Comparison of ENCODE assay signal across 19 cellular contexts in the genomic region with DNA sequence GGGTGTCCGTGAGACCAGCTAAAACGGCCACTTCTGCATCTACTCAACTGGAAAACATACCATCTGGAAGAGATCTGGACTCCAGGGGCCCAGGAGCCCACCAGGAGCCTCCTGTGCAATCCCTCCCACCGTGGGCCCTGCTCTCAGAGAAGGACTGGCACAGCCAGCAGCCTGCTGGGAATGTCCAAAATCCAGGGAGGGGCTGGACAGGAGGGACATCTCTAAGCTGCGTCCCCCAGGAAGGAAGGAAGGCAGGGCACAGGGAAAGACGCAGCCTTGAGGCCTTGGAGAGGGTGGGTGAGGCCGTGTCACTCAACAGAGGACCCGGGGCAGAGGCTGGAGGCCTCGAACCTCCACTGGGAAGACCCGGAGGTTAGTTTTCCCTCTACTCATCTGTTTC.
"Had no signal": no experiment of that assay in that cellular context is flagged by ENCODE, and none has a peak within 500 bp of the region (broad histone marks: within the 10 kb centered on the region; RNA-seq: fewer than 3 reads in every experiment).

No MANE protein-coding gene starts in this region.

- ATAC-seq: effector memory CD8-positive, alpha-beta T cell; foreskin keratinocyte; left lobe of liver; natural killer cell treated with Interleukin-12 subunit alpha and Interleukin-12 subunit beta and Interleukin-15 and Interleukin-18, amount 100 ng/mL, for 72 hours; stimulated activated naive B cell treated with anti-CD40 and anti-IgM and Interleukin-4, amounts not matched to agents 10 μg/mL and 1 μg/mL and 100 μg/mL, for 72 hours; stimulated activated naive CD8-positive, alpha-beta T cell treated with anti-CD3 and anti-CD28 coated beads, Interleukin-15, amount 100 ng/mL, for 72 hours had no signal

- H3K27ac ChIP-seq: esophagus squamous epithelium, foreskin keratinocyte, hepatocyte, lower lobe of right lung, psoas muscle, sigmoid colon, skin epidermis, upper lobe of right lung had no signal

- H3K36me3 ChIP-seq: esophagus squamous epithelium, lower lobe of right lung, sigmoid colon, tibial nerve, upper lobe of right lung had no signal

- DNase-seq: effector memory CD8-positive, alpha-beta T cell; esophagus squamous epithelium; foreskin keratinocyte; lower lobe of right lung; retina; sigmoid colon; stimulated activated CD4-positive, alpha-beta T cell treated with anti-CD3 and anti-CD28 coated beads, Interleukin-2, amount 100 ng/mL, for 24 hours; stimulated activated CD4-positive, alpha-beta T cell treated with anti-CD3 and anti-CD28 coated beads, Interleukin-4, amount 100 ng/mL, for 4 hours; stimulated activated naive B cell treated with anti-CD40 and anti-IgM and Interleukin-4, amounts not matched to agents 10 μg/mL and 1 μg/mL and 100 μg/mL, for 72 hours; stimulated activated naive CD8-positive, alpha-beta T cell treated with anti-CD3 and anti-CD28 coated beads, Interleukin-15, amount 100 ng/mL, for 72 hours; upper lobe of right lung had no signal

- H3K4me3 ChIP-seq: esophagus squamous epithelium, hepatocyte, lower lobe of right lung, psoas muscle, skin epidermis, testis, tibial nerve, upper lobe of right lung had no signal

- H3K4me1 ChIP-seq: esophagus squamous epithelium, foreskin keratinocyte, lower lobe of right lung, psoas muscle, upper lobe of right lung had no signal

- FAIRE-seq: colon had no signal

- H3K9me3 ChIP-seq: esophagus squamous epithelium, lower lobe of right lung, psoas muscle, sigmoid colon, testis, tibial nerve, upper lobe of right lung had no signal

- H3K27me3 ChIP-seq: hepatocyte, sigmoid colon, testis, tibial nerve, upper lobe of right lung had no signal
